ENCODE assay signal across 1 cellular context in the genomic region with DNA sequence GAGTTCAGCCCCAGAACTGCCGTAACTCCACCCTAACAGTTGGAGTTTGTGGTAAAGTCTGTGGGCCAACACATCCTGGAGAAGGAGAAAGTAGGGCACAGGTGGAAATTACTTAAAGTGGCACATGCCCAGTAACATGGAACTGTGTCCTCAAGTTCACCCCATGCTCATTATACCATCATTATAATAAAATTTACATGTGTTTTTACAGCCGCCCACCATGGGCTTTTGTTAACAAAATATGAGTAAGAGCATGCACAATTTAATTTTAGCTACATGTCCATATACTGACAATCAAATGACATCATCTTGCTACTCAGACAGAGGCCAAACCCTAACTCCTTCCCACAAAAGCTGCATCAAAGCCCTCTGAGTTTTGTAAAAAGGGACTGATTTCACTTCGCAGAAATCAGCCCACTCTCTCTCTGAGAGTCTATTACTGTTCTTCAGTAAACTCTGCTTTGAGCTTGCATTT.
TF ChIP-seq lines count a peak whose summit lies in the region.

No MANE protein-coding gene starts in this region.

TF ChIP-seq in HepG2, 621 proteins besides CTCF, POLR2A, EP300 and RAD21 (continued from another document):
- TF ChIP-seq ATF7 (IDR thresholded peaks at IDR 0.05): peak; percentile 35; the same call in 1 of the 2 replicates
- no peak for TF ChIP-seq ATF7 (CRISPR knock-in tag; IDR thresholded peaks at IDR 0.05)
- TF ChIP-seq ZFX (CRISPR knock-in tag; IDR thresholded peaks at IDR 0.05; ENCODE audit: low read depth): no peak
